In the genomic region with DNA sequence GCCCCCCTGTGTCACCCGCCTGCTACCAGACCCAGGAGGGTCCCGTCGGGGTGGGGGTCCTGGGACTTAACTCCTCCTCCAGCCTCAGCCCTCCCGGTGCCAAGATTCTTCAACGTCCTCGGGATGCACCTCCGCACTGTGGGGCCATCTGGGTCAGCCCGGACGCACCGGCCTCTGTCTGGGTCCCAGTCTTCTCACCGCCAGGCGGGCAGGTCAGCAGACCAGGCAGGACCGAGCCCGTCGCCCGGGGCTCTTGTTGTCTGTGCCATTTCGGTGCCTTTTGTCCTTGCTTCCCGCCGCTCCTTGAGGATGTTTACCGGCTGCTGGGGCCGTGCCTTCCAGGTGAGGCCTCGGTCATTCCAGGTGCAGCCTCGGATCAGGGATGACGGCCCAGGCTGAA, we compare ENCODE assay signal across 24 cellular contexts. TPM values are rescaled to one million over a fixed set of nuclear protein-coding genes. Genes with fewer than 3 reads are reported as not detected.
DNase-seq lines count a peak whose midpoint lies in the region; ATAC-seq, FAIRE-seq and TF ChIP-seq lines count a peak whose summit lies in the region.
"Had no signal": no experiment of that assay in that cellular context is flagged by ENCODE, and none has a peak within 500 bp of the region (broad histone marks: within the 10 kb centered on the region; RNA-seq: fewer than 3 reads in every experiment).

No MANE protein-coding gene starts in this region.

- CTCF ChIA-PET in K562 (lab: Yijun Ruan, JAX; ENCODE audit: low intra/inter-chr PET ratio), result no interaction called here

- H3K9me3 ChIP-seq in K562 (replicated peaks; ENCODE audit: control insufficient read depth, insufficient read depth, low read depth, low read length) (no peaks in the 10 kb centered on the region; the same call in 1 of the 2 replicates), smooth muscle cell (replicated peaks; ENCODE audit: low read depth) (no peaks in the 10 kb centered on the region)
- H3K9me3 ChIP-seq: BE2C, HAP-1 had no signal

- H3K36me3 ChIP-seq in H7 (replicated peaks; ENCODE audit: control insufficient read depth, insufficient read depth, low read length) (no peaks in the 10 kb centered on the region), K562 (ENCODE audit: control insufficient read depth, insufficient read depth, low read length) (no peaks in the 10 kb centered on the region), smooth muscle cell (ENCODE audit: low read depth) (no peaks in the 10 kb centered on the region)
- H3K36me3 ChIP-seq: BE2C, HAP-1 had no signal

- H3K9me1 ChIP-seq in K562 (ENCODE audit: control insufficient read depth, insufficient read depth, low read length), result peaks cover 2% of the 10 kb centered on the region

- H4K20me1 ChIP-seq in K562 (replicated peaks; ENCODE audit: control insufficient read depth, insufficient read depth, low read length), result peaks cover 6% of the 10 kb centered on the region
- no peaks in the 10 kb centered on the region for H4K20me1 ChIP-seq in smooth muscle cell (ENCODE audit: low read depth)

- H3K4me1 Mint-ChIP-seq in neural crest cell (no peaks in the 10 kb centered on the region), HFFc6 (ENCODE audit: low read depth) (no peaks in the 10 kb centered on the region)
- H3K4me1 Mint-ChIP-seq: CD4-positive, CD25-positive, alpha-beta regulatory T cell; CD8-positive, alpha-beta memory T cell; IgD-negative memory B cell had no signal

- H3K27ac ChIP-seq in K562 (ENCODE audit: extremely low read depth, low read depth, low read length) (no peak overlapping the region), smooth muscle cell (ENCODE audit: low read depth) (no peak overlapping the region)

- WGBS in K562 (ENCODE audit: insufficient coverage, low coverage, missing lambda C conversion rate), result 3% methylated on average over 22 of the region's 24 CpGs
- 91% methylated on average over 24 of the region's 24 CpGs for WGBS in smooth muscle cell (ENCODE audit: low lambda C conversion rate)

- H3K4me3 ChIP-seq in H7 (ENCODE audit: insufficient read depth, low read depth, low read length) (no peak overlapping the region), K562 (no peak overlapping the region), smooth muscle cell (no peak overlapping the region)
- H3K4me3 ChIP-seq: GM12878, HAP-1 had no signal

- H3K4me3 Mint-ChIP-seq in neural crest cell (no peak overlapping the region), HFFc6 (no peak overlapping the region)
- H3K4me3 Mint-ChIP-seq: CD4-positive, CD25-positive, alpha-beta regulatory T cell; CD8-positive, alpha-beta memory T cell; IgD-negative memory B cell had no signal

- H3F3A ChIP-seq in smooth muscle cell (ENCODE audit: low read depth), result no peaks in the 10 kb centered on the region

- H3K4me2 ChIP-seq in K562 (ENCODE audit: insufficient read depth, low read length) (no peak overlapping the region), smooth muscle cell (no peak overlapping the region)

- no peak for TF ChIP-seq RAD21 in K562 (CRISPR knock-in tag; conservative IDR thresholded peaks at IDR 0.05 in 1 of 2, IDR thresholded peaks at IDR 0.05 in 1 of 2)

- no peaks in the 10 kb centered on the region for H3K9me3 Mint-ChIP-seq in neural crest cell
- no peaks in the 10 kb centered on the region for H3K9me3 Mint-ChIP-seq in HFFc6
- H3K9me3 Mint-ChIP-seq: CD8-positive, alpha-beta memory T cell; IgD-negative memory B cell had no signal

- H3K27ac Mint-ChIP-seq in neural crest cell (ENCODE audit: unreplicated experiment) (peak overlapping the region; percentile 12), HFFc6 (no peak overlapping the region)
- H3K27ac Mint-ChIP-seq: CD4-positive, CD25-positive, alpha-beta regulatory T cell; IgD-negative memory B cell had no signal

- POLR2A ChIA-PET in K562 (lab: Yijun Ruan, JAX), result interaction anchor here (0.7 kb wide), 1 partner anchor 303 kb away, joined by 3 read pairs; no protein-coding TSS in a partner anchor

- no peak overlapping the region for H3K9ac ChIP-seq in K562 (ENCODE audit: insufficient read depth in 1 of 2, low read depth in 2 of 2, low read length in 2 of 2)
- H3K9ac ChIP-seq in smooth muscle cell (ENCODE audit: low read depth), result no peak overlapping the region

- no peak for TF ChIP-seq POLR2A in K562 (conservative IDR thresholded peaks at IDR 0.05)

- in situ Hi-C loops in K562 (cut with MboI), result no loop called here

- H3K27me3 ChIP-seq in H7 (ENCODE audit: control insufficient read depth, insufficient read depth, low read length) (no peaks in the 10 kb centered on the region), K562 (ENCODE audit: control insufficient read depth in 2 of 2, insufficient read depth in 2 of 2, low read length in 2 of 2) (peaks cover 57 to 88% of the 10 kb centered on the region in 2 experiments), smooth muscle cell (ENCODE audit: low read depth) (no peaks in the 10 kb centered on the region)
- H3K27me3 ChIP-seq: BE2C had no signal

- DNase-seq in D341Med (ENCODE audit: low spot score) (peak; percentile 21), H7 (peak; percentile 55), K562 (ENCODE audit: extremely low read depth in 1 of 4, low spot score in 3 of 4) (no peak), neural crest cell (ENCODE audit: low read depth, low spot score) (no peak), smooth muscle cell (lab: John Stamatoyannopoulos, UW; ENCODE audit: unreplicated experiment) (no peak), left colon (no peak), SW480 (ENCODE audit: low spot score) (no peak), HFFc6 (no peak)
- DNase-seq: ACHN; BE2C; C1 segment of cervical spinal cord; CD4-positive, CD25-positive, alpha-beta regulatory T cell; CD8-positive, alpha-beta memory T cell; COR-L47; DMS153; DND-41; EL; GOT3; KG1 had no signal

- TF ChIP-seq CTCF in K562 (IDR thresholded peaks at IDR 0.05 in 2 of 3, conservative IDR thresholded peaks at IDR 0.05 in 1 of 3; ENCODE audit: insufficient read depth in 2 of 3, low read depth in 1 of 3, low read length in 3 of 3) (no peak), neural crest cell (conservative IDR thresholded peaks at IDR 0.05) (no peak), smooth muscle cell (IDR thresholded peaks at IDR 0.05; ENCODE audit: borderline replicate concordance, insufficient read depth, poor library complexity, severe bottlenecking) (no peak), HFFc6 (IDR thresholded peaks at IDR 0.05) (no peak)

- ATAC-seq in K562 (0 out of 3 replicates have a peak, but pooled peaks have one; percentile 31), left colon (no peak)
- ATAC-seq: GM12878 had no signal

- BruUV-seq in K562 (replicated peaks; lab: Mats Ljungman, UMichigan), result no TSS peak

- H3K4me1 ChIP-seq in K562 (replicated peaks in 1 of 2; ENCODE audit: control insufficient read depth in 2 of 2, insufficient read depth in 2 of 2, low read length in 2 of 2), result peaks cover 0 to 21% of the 10 kb centered on the region in 2 experiments; a peak in 2 of 5 replicates
- no peaks in the 10 kb centered on the region for H3K4me1 ChIP-seq in smooth muscle cell (ENCODE audit: low read depth)
- H3K4me1 ChIP-seq: BE2C, HAP-1 had no signal

- no peak for TF ChIP-seq EP300 in K562 (IDR thresholded peaks at IDR 0.05; ENCODE audit: low read length)

- no peak for FAIRE-seq in K562 (lab: Jason Lieb, UNC)
- FAIRE-seq: A204.1, D721Med, GM12878 had no signal

- intact Hi-C loops in K562 (cut with micrococcal nuclease), result no loop called here
- intact Hi-C loops in left colon (cut with DNase I, micrococcal nuclease), result no loop called here

- H3K27me3 Mint-ChIP-seq in neural crest cell (ENCODE audit: low read depth) (no peaks in the 10 kb centered on the region), HFFc6 (ENCODE audit: insufficient read depth) (peaks cover 51% of the 10 kb centered on the region)

- H2AFZ ChIP-seq in K562 (ENCODE audit: low read depth, low read length), result no peak overlapping the region
- no peak overlapping the region for H2AFZ ChIP-seq in smooth muscle cell (ENCODE audit: low read depth)

- no peaks in the 10 kb centered on the region for H3K79me2 ChIP-seq in K562 (ENCODE audit: control insufficient read depth, insufficient read depth, low read length)
- H3K79me2 ChIP-seq in smooth muscle cell (ENCODE audit: low read depth), result no peaks in the 10 kb centered on the region

- no peaks in the 10 kb centered on the region for H3K36me3 Mint-ChIP-seq in neural crest cell (ENCODE audit: low read depth)
- no peaks in the 10 kb centered on the region for H3K36me3 Mint-ChIP-seq in HFFc6 (ENCODE audit: low read depth)
- H3K36me3 Mint-ChIP-seq: CD4-positive, CD25-positive, alpha-beta regulatory T cell; CD8-positive, alpha-beta memory T cell; IgD-negative memory B cell had no signal

RNA-seq across cellular contexts. Expression of gene PSMG3, which starts 32.1 kb away (rescaled TPM):
- 45.9 and 49.8 TPM in 2 replicates for total RNA-seq in H7 (2014; rRNA removed; shearing (Covaris generic))
- 26.2 and 74.4 TPM in 2 replicates for total RNA-seq in K562 (2011; cell fraction: chromatin; rRNA removed; ENCODE audit: low replicate concordance)
- 89.7 and 92.9 TPM in 2 replicates for total RNA-seq in K562 (2011; cell fraction: nucleolus; rRNA removed)
- total RNA-seq in K562 (2011; cell fraction: nucleoplasm; rRNA removed), result 63.3 and 66.8 TPM in 2 replicates
- total RNA-seq in K562 (2014; rRNA removed) (122 and 132 TPM in 2 replicates), K562 (2014; rRNA removed; fragmentation: Illumina TruSeq; extraction: Trizol) (46.5 and 57.2 TPM in 2 replicates), K562 (2015; rRNA removed; fragmentation: Illumina TruSeq; extraction: Trizol) (81.5 and 83.4 TPM in 2 replicates), K562 (2021) (77.3 and 80.1 TPM in 2 replicates), neural crest cell (50.6 and 57.8 TPM in 2 replicates), smooth muscle cell (24.5 and 30.7 TPM in 2 replicates), left colon (10 to 100 TPM; 29.3 to 35.0 TPM)
- polyA plus RNA-seq in K562 (2011; rRNA removed) (93.6 and 96.3 TPM in 2 replicates), K562 (2014; fragmentation: Illumina TruSeq; extraction: Trizol) (54.0 and 64.6 TPM in 2 replicates), K562 (2014; fragmentation: Nextera tagmentation; extraction: Ambion mirVana) (10 to 100 TPM; 34.8 to 55.3 TPM), K562 (2014; rRNA removed) (121 and 136 TPM in 2 replicates), smooth muscle cell (45.2 and 45.3 TPM in 2 replicates)
- 110 and 136 TPM in 2 replicates for polyA plus RNA-seq in K562 (2011; cell fraction: cytosol; rRNA removed)
- polyA plus RNA-seq in K562 (2011; cell fraction: nucleus; rRNA removed), result 144 and 158 TPM in 2 replicates
- 65.4 and 71.5 TPM in 2 replicates for polyA plus RNA-seq in K562 (2012)
- polyA minus RNA-seq in K562 (2011; rRNA and poly(A)+ RNA removed), result 20.1 and 30.9 TPM in 2 replicates
- polyA minus RNA-seq in K562 (2011; cell fraction: cytosol; rRNA and poly(A)+ RNA removed), result 22.6 and 24.3 TPM in 2 replicates
- 12.3 and 13.9 TPM in 2 replicates for polyA minus RNA-seq in K562 (2011; cell fraction: nucleus; rRNA and poly(A)+ RNA removed)
- total RNA-seq in HFFc6 (2021; fragmentation: NEBNext Ultra II Directional; extraction: Animal tissue kit (Norgen Biotek cat#: 25700)), result 10 to 100 TPM; 25.6 to 31.0 (median 28.2) TPM

RNA-seq across cellular contexts. Expression of gene TMEM184A, which starts 46.0 kb away (rescaled TPM):
- total RNA-seq in H7 (2014; rRNA removed; shearing (Covaris generic)), result 0.74 and 1.2 TPM in 2 replicates
- 0.32 and 2.6 TPM in 2 replicates for total RNA-seq in K562 (2011; cell fraction: chromatin; rRNA removed; ENCODE audit: low replicate concordance)
- 0.66 and 1.5 TPM in 2 replicates for total RNA-seq in K562 (2011; cell fraction: nucleolus; rRNA removed)
- total RNA-seq in K562 (2011; cell fraction: nucleoplasm; rRNA removed), result 0.29 and 1.8 TPM in 2 replicates
- total RNA-seq in K562 (2014; rRNA removed), result 0.18 TPM in 1 of 2 replicates, not detected in the other
- total RNA-seq in K562 (2014; rRNA removed; fragmentation: Illumina TruSeq; extraction: Trizol), result not detected in 2 replicates
- total RNA-seq in K562 (2015; rRNA removed; fragmentation: Illumina TruSeq; extraction: Trizol), result not detected in 2 replicates
- total RNA-seq in K562 (2021), result 0.11 and 0.31 TPM in 2 replicates
- 0.10 and 0.20 TPM in 2 replicates for polyA plus RNA-seq in K562 (2011; rRNA removed)
- polyA plus RNA-seq in K562 (2011; cell fraction: cytosol; rRNA removed), result 0.12 and 0.72 TPM in 2 replicates
- polyA plus RNA-seq in K562 (2011; cell fraction: nucleus; rRNA removed), result 0.53 and 1.7 TPM in 2 replicates
- 0.04 and 0.12 TPM in 2 replicates for polyA plus RNA-seq in K562 (2012)
- not detected in 2 replicates for polyA plus RNA-seq in K562 (2014; fragmentation: Illumina TruSeq; extraction: Trizol)
- polyA plus RNA-seq in K562 (2014; fragmentation: Nextera tagmentation; extraction: Ambion mirVana), result not detected
- polyA plus RNA-seq in K562 (2014; rRNA removed), result not detected in 2 replicates
- polyA minus RNA-seq in K562 (2011; rRNA and poly(A)+ RNA removed), result 0.14 and 0.15 TPM in 2 replicates
- 0.19 and 0.27 TPM in 2 replicates for polyA minus RNA-seq in K562 (2011; cell fraction: cytosol; rRNA and poly(A)+ RNA removed)
- polyA minus RNA-seq in K562 (2011; cell fraction: nucleus; rRNA and poly(A)+ RNA removed), result 0.89 and 1.1 TPM in 2 replicates
- total RNA-seq in neural crest cell, result not detected in 2 replicates
- 4.8 and 6.6 TPM in 2 replicates for total RNA-seq in smooth muscle cell
- 1.6 and 4.5 TPM in 2 replicates for polyA plus RNA-seq in smooth muscle cell
- total RNA-seq in left colon, result 10 to 100 TPM; 57.6 to 58.3 TPM
- total RNA-seq in HFFc6 (2021; fragmentation: NEBNext Ultra II Directional; extraction: Animal tissue kit (Norgen Biotek cat#: 25700)), result 1 to 10 TPM in 5 of 6 experiments, under 1 TPM in 1; 0.79 to 2.0 (median 1.5) TPM
- total RNA-seq: CD4-positive, CD25-positive, alpha-beta regulatory T cell; CD8-positive, alpha-beta memory T cell had no signal
- polyA plus RNA-seq: CD8-positive, alpha-beta memory T cell had no signal

Comparison
In these comparisons a context has a peak if more than half of its experiments do, and no peak if none do; other contexts are left out.
1. DNase-seq: peak in D341Med (single experiment) and H7 (single experiment); none in K562 (0 of 4), neural crest cell (single experiment), smooth muscle cell (single experiment), left colon (0 of 2), SW480 (single experiment) and HFFc6 (single experiment).